ENCODE assay signal across 9 cellular contexts in genomic region chrX:104166735-104167436, GRCh38. TPM values are rescaled to one million over a fixed set of nuclear protein-coding genes. Genes with fewer than 3 reads are reported as not detected.
DNase-seq lines count a peak whose midpoint lies in the region; ATAC-seq and TF ChIP-seq lines count a peak whose summit lies in the region.
"Had no signal": no experiment of that assay in that cellular context is flagged by ENCODE, and none has a peak within 500 bp of the region (broad histone marks: within the 10 kb centered on the region; RNA-seq: fewer than 3 reads in every experiment).

No MANE protein-coding gene starts in this region.

- intact Hi-C loops in CD8-positive, alpha-beta T cell (cut with DNase I, micrococcal nuclease) = loop anchor here (1.0 kb wide), 1 partner anchor 10 kb away; the partner anchor contains the start of gene SLC25A53 (in 2 of the 2)
- intact Hi-C loops in mammary epithelial cell (cut with micrococcal nuclease) (loop anchor here (1.0 kb wide), 1 partner anchor 10 kb away; the partner anchor contains the start of gene SLC25A53), vagina (cut with DNase I) (no loop called here)

- no peaks in the 10 kb centered on the region for H3K9me3 ChIP-seq in CD8-positive, alpha-beta T cell (ENCODE audit: low read length)
- no peaks in the 10 kb centered on the region for H3K9me3 ChIP-seq in mammary epithelial cell (replicated peaks; ENCODE audit: insufficient read depth, low read length)
- H3K9me3 ChIP-seq in mononuclear cell (ENCODE audit: low read depth, low read length) = no peaks in the 10 kb centered on the region
- H3K9me3 ChIP-seq in vagina = no peaks in the 10 kb centered on the region

- peak overlapping the region; percentile 60 for H3K27ac ChIP-seq in CD8-positive, alpha-beta T cell (ENCODE audit: low read depth, low read length)
- H3K27ac ChIP-seq in mammary epithelial cell (ENCODE audit: insufficient read depth, low read depth, low read length) = no peak overlapping the region
- peak overlapping the region; percentile 84 for H3K27ac ChIP-seq in vagina

- POLR2A ChIA-PET in CD8-positive, alpha-beta T cell (lab: Charles Lee) = interaction anchor here (0.7 to 4.2 kb wide), 3 partner anchors 9 to 66 kb away, joined by 3 to 51 read pairs (median 3); partner anchors contain the start of gene SLC25A53

- TF ChIP-seq CTCF in CD8-positive, alpha-beta T cell (IDR thresholded peaks at IDR 0.05) = no peak
- TF ChIP-seq CTCF in mammary epithelial cell (conservative IDR thresholded peaks at IDR 0.05 in 1 of 2, IDR thresholded peaks at IDR 0.05 in 1 of 2; ENCODE audit: extremely low read depth in 1 of 2, insufficient read depth in 1 of 2, low read depth in 1 of 2, low read length in 2 of 2) = no peak
- TF ChIP-seq CTCF in vagina (IDR thresholded peaks at IDR 0.05) = no peak

- H3K36me3 Mint-ChIP-seq in CD8-positive, alpha-beta T cell = peaks cover 13% of the 10 kb centered on the region

- peak in 1 of 7 experiments; percentile 10 for DNase-seq in CD8-positive, alpha-beta T cell
- DNase-seq in HuH-7 (ENCODE audit: low spot score) (peak; percentile 9), mammary epithelial cell (no peak), vagina (ENCODE audit: extremely low spot score in 2 of 2) (no peak), DMS79 treated with DMSO at 0.1 percent for 48 hours (lab: John Stamatoyannopoulos, UW) (no peak), NCI-H1105 (lab: John Stamatoyannopoulos, UW) (no peak)

- BruUV-seq in mammary epithelial cell (replicated peaks; lab: Mats Ljungman, UMichigan) = no TSS peak

- peak overlapping the region; percentile 63 for H3K4me3 ChIP-seq in CD8-positive, alpha-beta T cell (ENCODE audit: low read depth, low read length)
- peak overlapping the region; percentile 60 to 85 (median 66) for H3K4me3 ChIP-seq in mammary epithelial cell (replicated peaks in 1 of 3; ENCODE audit: insufficient read depth in 1 of 3, low read depth in 2 of 3, low read length in 3 of 3)
- H3K4me3 ChIP-seq in mononuclear cell (ENCODE audit: low read length) = peak overlapping the region; percentile 67
- peak overlapping the region; percentile 68 to 74 for H3K4me3 ChIP-seq in vagina

- H3K4me1 Mint-ChIP-seq in CD8-positive, alpha-beta T cell (ENCODE audit: low read depth) = peaks cover 35% of the 10 kb centered on the region

- dilution Hi-C loops in mammary epithelial cell (cut with HindIII; ENCODE audit: low sequenced_read_pairs) = no loop called here

- no peak for ATAC-seq in CD8-positive, alpha-beta T cell
- ATAC-seq in activated CD4-positive, CD25-positive, alpha-beta regulatory T cell treated with anti-CD3 and anti-CD28 coated beads, Interleukin-2, amount 50 U/mL, for 24 hours = no peak

- H3K79me2 ChIP-seq in mammary epithelial cell (ENCODE audit: insufficient read depth, low read length) = peaks cover 55% of the 10 kb centered on the region

- 27% methylated on average over 9 of the region's 37 CpGs for WGBS in mammary epithelial cell (ENCODE audit: low coverage, missing lambda C conversion rate)

- peak overlapping the region; percentile 44 for H3K9ac ChIP-seq in mammary epithelial cell (ENCODE audit: insufficient read depth, low read length)

- H3K4me1 ChIP-seq in CD8-positive, alpha-beta T cell (ENCODE audit: insufficient read depth, low read length) = peaks cover 14% of the 10 kb centered on the region
- H3K4me1 ChIP-seq in mammary epithelial cell (ENCODE audit: insufficient read depth, low read length) (peaks cover 2% of the 10 kb centered on the region), mononuclear cell (ENCODE audit: insufficient read depth, low read length) (peaks cover 23% of the 10 kb centered on the region), vagina (peaks cover 18% of the 10 kb centered on the region)

- H3K27me3 ChIP-seq in CD8-positive, alpha-beta T cell (ENCODE audit: insufficient read depth, low read length) = no peaks in the 10 kb centered on the region
- H3K27me3 ChIP-seq in mammary epithelial cell (ENCODE audit: insufficient read depth, low read length) (peaks cover under 1% of the 10 kb centered on the region), mononuclear cell (ENCODE audit: insufficient read depth, low read length) (no peaks in the 10 kb centered on the region), vagina (no peaks in the 10 kb centered on the region)

- no peak for TF ChIP-seq POLR2A in vagina (IDR thresholded peaks at IDR 0.05)

- peak overlapping the region; percentile 76 for H3K4me3 Mint-ChIP-seq in CD8-positive, alpha-beta T cell

- H3K9me3 Mint-ChIP-seq in CD8-positive, alpha-beta T cell = no peaks in the 10 kb centered on the region

- in situ Hi-C loops in mammary epithelial cell (cut with MboI; ENCODE audit: low sequenced_read_pairs in 2 of 2) = no loop called here

- no peak overlapping the region for H3K27ac Mint-ChIP-seq in CD8-positive, alpha-beta T cell

- peak overlapping the region; percentile 75 for H2AFZ ChIP-seq in mammary epithelial cell (ENCODE audit: low read depth, low read length)

- no peaks in the 10 kb centered on the region for H3K36me3 ChIP-seq in CD8-positive, alpha-beta T cell (ENCODE audit: insufficient read depth, low read length)
- H3K36me3 ChIP-seq in mammary epithelial cell (ENCODE audit: insufficient read depth, low read length) (no peaks in the 10 kb centered on the region), vagina (no peaks in the 10 kb centered on the region)

- H4K20me1 ChIP-seq in mammary epithelial cell (ENCODE audit: insufficient read depth, low read length) = no peaks in the 10 kb centered on the region

- H3K4me2 ChIP-seq in mammary epithelial cell (ENCODE audit: insufficient read depth, low read depth, low read length) = peak overlapping the region; percentile 77

- no peaks in the 10 kb centered on the region for H3K27me3 Mint-ChIP-seq in CD8-positive, alpha-beta T cell (ENCODE audit: low read depth)

- CTCF ChIA-PET in CD8-positive, alpha-beta T cell (lab: Charles Lee) = interaction anchor here (1.4 to 1.9 kb wide), 3 partner anchors 10 to 67 kb away, joined by 3 to 7 read pairs (median 4); partner anchors contain the start of gene SLC25A53
- CTCF ChIA-PET in mammary epithelial cell (lab: Charles Lee; ENCODE audit: low non-redundant PET) = interaction anchor here (0.6 kb wide), 1 partner anchor 125 kb away, joined by 4 read pairs; no protein-coding TSS in a partner anchor

RNA-seq across cellular contexts. Expression of gene FAM199X, which starts 0.6 kb away (rescaled TPM):
- total RNA-seq in CD8-positive, alpha-beta T cell = 10 to 100 TPM; 16.4 to 17.0 TPM
- total RNA-seq in mammary epithelial cell = 10 to 100 TPM; 32.7 to 59.7 TPM
- 6.0 TPM for polyA plus RNA-seq in mammary epithelial cell
- polyA minus RNA-seq in mammary epithelial cell = 11.9 TPM
- 35.3 TPM for total RNA-seq in mononuclear cell
- 15.0 TPM for total RNA-seq in vagina

RNA-seq across cellular contexts. Expression of gene SLC25A53, which starts 10.1 kb away (rescaled TPM):
- 1 to 10 TPM; 7.9 to 8.9 TPM for total RNA-seq in CD8-positive, alpha-beta T cell
- 1 to 10 TPM; 4.0 to 4.8 TPM for total RNA-seq in mammary epithelial cell
- polyA plus RNA-seq in mammary epithelial cell = 2.4 TPM
- polyA minus RNA-seq in mammary epithelial cell = not detected
- 8.3 TPM for total RNA-seq in mononuclear cell
- 43.0 TPM for total RNA-seq in vagina

RNA-seq across cellular contexts. Expression of gene ZCCHC18, which starts 54.6 kb away (rescaled TPM):
- 1 to 10 TPM; 5.9 to 7.5 TPM for total RNA-seq in CD8-positive, alpha-beta T cell
- total RNA-seq in mammary epithelial cell (1 to 10 TPM; 1.2 to 1.3 TPM), mononuclear cell (3.4 TPM), vagina (1.2 TPM)
- 1.5 TPM for polyA plus RNA-seq in mammary epithelial cell
- polyA minus RNA-seq in mammary epithelial cell = not detected
- total RNA-seq: LHCN-M2 had no signal
